ENCODE assay signal across 8 cellular contexts in genomic region chr7:128739048-128739962, GRCh38. TPM values are rescaled to one million over a fixed set of nuclear protein-coding genes. Genes with fewer than 3 reads are reported as not detected.
DNase-seq lines count a peak whose midpoint lies in the region; FAIRE-seq and TF ChIP-seq lines count a peak whose summit lies in the region.

CALU (plus strand) TSS chr7:128739359; CDS start chr7:128748584, 9,225 bp downstream.

- peaks cover 0 to 26% of the 10 kb centered on the region in 2 donors for H3K36me3 ChIP-seq in neuronal stem cell (replicated peaks in 1 of 2; ENCODE audit: control insufficient read depth in 2 of 2, insufficient read depth in 2 of 2, low read length in 2 of 2)

- H3K23ac ChIP-seq in neuronal stem cell (ENCODE audit: low read depth, low read length, poor library complexity), result peak within 1 kb of the TSS; percentile 98

- peak within 1 kb of the TSS; percentile 68 for H3K4me2 ChIP-seq in neuronal stem cell (ENCODE audit: insufficient read depth, low read length, poor library complexity, severe bottlenecking)

- no peak for TF ChIP-seq CTCF in subcutaneous adipose tissue (IDR thresholded peaks at IDR 0.05; ENCODE audit: low read depth)

- peak; percentile 84 for DNase-seq in GF-D8 (lab: John Stamatoyannopoulos, UW)
- DNase-seq in HEK293T (ENCODE audit: extremely low spot score), result peak; percentile 98
- peak; percentile 92 for DNase-seq in MV-4-11 (lab: John Stamatoyannopoulos, UW)
- DNase-seq in SK-MEL-5 (ENCODE audit: low read depth, low spot score), result peak; percentile 99
- DNase-seq in activated naive CD4-positive, alpha-beta T cell treated with anti-CD3 and anti-CD28 coated beads for 36 hours, result peak; percentile 97
- DNase-seq in frontal cortex (ENCODE audit: low spot score in 2 of 2), result peak; percentile 97 to 99
- peak; percentile 90 for DNase-seq in neuronal stem cell (ENCODE audit: low spot score)

- no peaks in the 10 kb centered on the region for H3K27me3 Mint-ChIP-seq in activated naive CD4-positive, alpha-beta T cell treated with anti-CD3 and anti-CD28 coated beads for 36 hours (ENCODE audit: low read depth)

- H4K8ac ChIP-seq in neuronal stem cell (ENCODE audit: low read depth, low read length), result no peak within 1 kb of the TSS

- H3K27ac Mint-ChIP-seq in activated naive CD4-positive, alpha-beta T cell treated with anti-CD3 and anti-CD28 coated beads for 36 hours, result peak within 1 kb of the TSS; percentile 96

- H3K9ac ChIP-seq in neuronal stem cell (ENCODE audit: low read depth, low read length, poor library complexity), result peak within 1 kb of the TSS; percentile 97

- whole genome bisulfite sequencing in neuronal stem cell (ENCODE audit: extremely low coverage in 2 of 2, insufficient read length in 2 of 2, insufficient replicate concordance in 1 of 2), 2 donors, result no CpG with 5 or more reads among the region's 74 CpGs

- H3K27ac ChIP-seq in neuronal stem cell (replicated peaks; ENCODE audit: low read length), result peak within 1 kb of the TSS; percentile 76

- peaks cover 1% of the 10 kb centered on the region for H3K79me1 ChIP-seq in neuronal stem cell (ENCODE audit: low read depth, low read length)

- H2AFZ ChIP-seq in neuronal stem cell (ENCODE audit: low read length), result peak within 1 kb of the TSS; percentile 84

- peaks cover 43% of the 10 kb centered on the region for H3K4me1 Mint-ChIP-seq in activated naive CD4-positive, alpha-beta T cell treated with anti-CD3 and anti-CD28 coated beads for 36 hours (ENCODE audit: low read depth)

- H3K9me3 Mint-ChIP-seq in activated naive CD4-positive, alpha-beta T cell treated with anti-CD3 and anti-CD28 coated beads for 36 hours, result no peaks in the 10 kb centered on the region

- intact Hi-C loops in activated naive CD4-positive, alpha-beta T cell treated with anti-CD3 and anti-CD28 coated beads for 36 hours (cut with micrococcal nuclease), result loop anchor here (1.0 to 2.0 kb wide), 8 partner anchors 52 to 1088 kb away; partner anchors contain the start of genes ATP6V1F, CCDC136, HILPDA and METTL2B

- no peak within 1 kb of the TSS for H3K14ac ChIP-seq in neuronal stem cell (ENCODE audit: low read length)

- H2BK15ac ChIP-seq in neuronal stem cell (ENCODE audit: low read length), result no peak within 1 kb of the TSS

- peaks cover 3% of the 10 kb centered on the region for H3K36me3 Mint-ChIP-seq in activated naive CD4-positive, alpha-beta T cell treated with anti-CD3 and anti-CD28 coated beads for 36 hours (ENCODE audit: low read depth)

- in situ Hi-C loops in SK-MEL-5 (cut with HindIII; ENCODE audit: low pct_unique_long_range_greater_than_20kb, low sequenced_read_pairs), result no loop called here

- H3K4ac ChIP-seq in neuronal stem cell (ENCODE audit: low read length), result no peak within 1 kb of the TSS

- peak within 1 kb of the TSS; percentile 40 for H2BK5ac ChIP-seq in neuronal stem cell (ENCODE audit: low read length)

- peak within 1 kb of the TSS; percentile 91 to 94 for H3K4me3 ChIP-seq in neuronal stem cell (ENCODE audit: low read length in 2 of 2)

- no peak for FAIRE-seq in frontal cortex (lab: Jason Lieb, UNC)

- CTCF ChIA-PET in HEK293T (lab: Yijun Ruan, JAX), result interaction anchor here (0.6 to 0.7 kb wide), 3 partner anchors 9 to 327 kb away, joined by 3 to 5 read pairs (median 5); no protein-coding TSS in a partner anchor
- CTCF ChIA-PET in activated naive CD4-positive, alpha-beta T cell treated with anti-CD3 and anti-CD28 coated beads for 36 hours (lab: Charles Lee), result interaction anchor here (0.5 to 1.6 kb wide), 4 partner anchors 66 to 472 kb away, joined by 3 to 9 read pairs (median 5); no protein-coding TSS in a partner anchor

- H3K4me3 Mint-ChIP-seq in activated naive CD4-positive, alpha-beta T cell treated with anti-CD3 and anti-CD28 coated beads for 36 hours, result peak within 1 kb of the TSS; percentile 99

- peak within 1 kb of the TSS; percentile 88 for H3K18ac ChIP-seq in neuronal stem cell (ENCODE audit: low read length)

- no peaks in the 10 kb centered on the region for H3K9me3 ChIP-seq in neuronal stem cell (replicated peaks in 1 of 2; ENCODE audit: control insufficient read depth in 2 of 2, insufficient read depth in 1 of 2, low read depth in 1 of 2, low read length in 2 of 2)

- no peak within 1 kb of the TSS for H2BK120ac ChIP-seq in neuronal stem cell (ENCODE audit: low read depth, low read length)

- peaks cover 4 to 6% of the 10 kb centered on the region in 2 donors for H3K4me1 ChIP-seq in neuronal stem cell (ENCODE audit: control insufficient read depth in 2 of 2, insufficient read depth in 1 of 2, low read depth in 1 of 2, low read length in 2 of 2)

- no peak within 1 kb of the TSS for H4K91ac ChIP-seq in neuronal stem cell (ENCODE audit: low read depth, low read length, poor library complexity)

- no peak within 1 kb of the TSS for H2BK12ac ChIP-seq in neuronal stem cell (ENCODE audit: low read length)

- POLR2A ChIA-PET in HEK293T (lab: Yijun Ruan, JAX), result interaction anchor here (0.7 to 3.5 kb wide), 27 partner anchors 9 to 284 kb away, joined by 3 to 24 read pairs (median 5); partner anchors contain the start of genes ATP6V1F, CCDC136, HILPDA and METTL2B

- peaks cover 0 to 2% (median 0%) of the 10 kb centered on the region in 3 experiments for H3K27me3 ChIP-seq in neuronal stem cell (ENCODE audit: control insufficient read depth in 3 of 3, insufficient read depth in 3 of 3, low read depth in 1 of 3, low read length in 3 of 3)

- peak within 1 kb of the TSS; percentile 21 for H2AK5ac ChIP-seq in neuronal stem cell (ENCODE audit: low read depth, low read length)

TF ChIP-seq in HEK293T, 16 proteins besides CTCF, POLR2A, EP300 and RAD21:
- TF ChIP-seq ARNT (IDR thresholded peaks at IDR 0.05) (no peak), SP1 (IDR thresholded peaks at IDR 0.05) (no peak), NFRKB (IDR thresholded peaks at IDR 0.05) (no peak), TARDBP (IDR thresholded peaks at IDR 0.05) (no peak; the same call in 1 of the 2 replicates), CTBP1 (IDR thresholded peaks at IDR 0.05; ENCODE audit: borderline replicate concordance) (no peak), LEF1 (IDR thresholded peaks at IDR 0.05; ENCODE audit: borderline replicate concordance) (no peak), L3MBTL2 (conservative IDR thresholded peaks at IDR 0.05) (peak; percentile 97), FOXK2 (IDR thresholded peaks at IDR 0.05) (no peak), FOXM1 (IDR thresholded peaks at IDR 0.05; ENCODE audit: borderline replicate concordance) (no peak), FOXA1 (IDR thresholded peaks at IDR 0.05) (no peak), SUZ12 (IDR thresholded peaks at IDR 0.05) (no peak), ELF4 (IDR thresholded peaks at IDR 0.05) (peak; percentile 33), HDGF (IDR thresholded peaks at IDR 0.05; ENCODE audit: borderline replicate concordance) (peak; percentile 63; the same call in 1 of the 2 replicates), BHLHE40 (IDR thresholded peaks at IDR 0.05; ENCODE audit: borderline replicate concordance) (no peak), ZNF384 (IDR thresholded peaks at IDR 0.05) (no peak)
- TF ChIP-seq, protein P1, sequence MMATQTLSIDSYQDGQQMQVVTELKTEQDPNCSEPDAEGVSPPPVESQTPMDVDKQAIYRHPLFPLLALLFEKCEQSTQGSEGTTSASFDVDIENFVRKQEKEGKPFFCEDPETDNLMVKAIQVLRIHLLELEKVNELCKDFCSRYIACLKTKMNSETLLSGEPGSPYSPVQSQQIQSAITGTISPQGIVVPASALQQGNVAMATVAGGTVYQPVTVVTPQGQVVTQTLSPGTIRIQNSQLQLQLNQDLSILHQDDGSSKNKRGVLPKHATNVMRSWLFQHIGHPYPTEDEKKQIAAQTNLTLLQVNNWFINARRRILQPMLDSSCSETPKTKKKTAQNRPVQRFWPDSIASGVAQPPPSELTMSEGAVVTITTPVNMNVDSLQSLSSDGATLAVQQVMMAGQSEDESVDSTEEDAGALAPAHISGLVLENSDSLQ (IDR thresholded peaks at IDR 0.05), result peak; percentile 91
TF ChIP-seq in HEK293T: peak in this region for 4.

RNA-seq across cellular contexts. Expression of gene CALU, which starts in this region (rescaled TPM):
- total RNA-seq in SK-MEL-5 (2014; rRNA removed; shearing (Covaris generic)), result 707 and 727 TPM in 2 replicates
- 614 and 674 TPM in 2 replicates for polyA plus RNA-seq in SK-MEL-5 (2015; cell fraction: cytosol; rRNA removed)
- 161 and 225 TPM in 2 replicates for polyA plus RNA-seq in SK-MEL-5 (2015; cell fraction: nucleus; rRNA removed)
- 10 to 100 TPM; 33.0 to 35.4 TPM for total RNA-seq in activated naive CD4-positive, alpha-beta T cell treated with anti-CD3 and anti-CD28 coated beads for 36 hours
- total RNA-seq in frontal cortex, result 55.0 TPM
- polyA plus RNA-seq in neuronal stem cell (2013, experiment 1 of 2), result 177 TPM
- 176 TPM for polyA plus RNA-seq in neuronal stem cell (2013, experiment 2 of 2)
- total RNA-seq in subcutaneous adipose tissue, result 100 to 1,000 TPM in 3 of 4 donors, 10 to 100 TPM in 1; 73.7 to 200 (median 143) TPM

Comparison
In these comparisons a context has a peak if more than half of its experiments do, and no peak if none do; other contexts are left out.
1. Peak in every context shown above with its lines: DNase-seq, H3K4me3 ChIP-seq and H3K27ac ChIP-seq.